Comparison of ENCODE assay signal across 11 cellular contexts in genomic region chr10:102651455-102652169, GRCh38. TPM values are rescaled to one million over a fixed set of nuclear protein-coding genes. Genes with fewer than 3 reads are reported as not detected.
A peak's percentile ranks its signal among the peaks of the same experiment; 100 is the strongest.
DNase-seq lines count a peak whose midpoint lies in the region; ATAC-seq, FAIRE-seq and TF ChIP-seq lines count a peak whose summit lies in the region.
"Had no signal": no experiment of that assay in that cellular context is flagged by ENCODE, and none has a peak within 500 bp of the region (broad histone marks: within the 10 kb centered on the region; RNA-seq: fewer than 3 reads in every experiment).

No MANE protein-coding gene starts in this region.

- H4K20me1 ChIP-seq in OCI-LY1 (ENCODE audit: insufficient read depth, low read length) = no peaks in the 10 kb centered on the region

- no peak overlapping the region for H3K27ac Mint-ChIP-seq in endodermal cell

- no peak for DNase-seq in GM12891 (ENCODE audit: insufficient read length, low spot score)
- peak; percentile 12 to 53 for DNase-seq in psoas muscle
- no peak for DNase-seq in endodermal cell
- no peak for DNase-seq in HAP-1 (ENCODE audit: low spot score in 2 of 2)
- no peak for DNase-seq in dedifferentiated amniotic fluid mesenchymal stem cell (ENCODE audit: extremely low spot score)
- no peak for DNase-seq in stimulated activated naive CD4-positive, alpha-beta T cell treated with Interleukin-2 at 50 U/mL for 16 hours (lab: John Stamatoyannopoulos, UW)
- DNase-seq: DMS53, NCI-H2171 had no signal

- H3K27me3 ChIP-seq in OCI-LY1 (ENCODE audit: insufficient read depth, low read length) = no peaks in the 10 kb centered on the region
- no peaks in the 10 kb centered on the region for H3K27me3 ChIP-seq in esophagus (ENCODE audit: control insufficient read depth in 1 of 2, insufficient read depth in 2 of 2, low read length in 2 of 2)
- H3K27me3 ChIP-seq in psoas muscle (ENCODE audit: insufficient read depth in 3 of 3, low read length in 2 of 3) = no peaks in the 10 kb centered on the region
- no peaks in the 10 kb centered on the region for H3K27me3 ChIP-seq in endodermal cell (ENCODE audit: control insufficient read depth, insufficient read depth, low read length, poor library complexity, severe bottlenecking)
- no peaks in the 10 kb centered on the region for H3K27me3 ChIP-seq in HAP-1 (ENCODE audit: low read depth)

- no peak overlapping the region for H2AFZ ChIP-seq in OCI-LY1 (ENCODE audit: low read length)

- peaks cover 9% of the 10 kb centered on the region; the same call in 1 of the 2 replicates for H3K79me2 ChIP-seq in OCI-LY1 (ENCODE audit: insufficient read depth, low read length)

- H3K9me3 Mint-ChIP-seq in endodermal cell = no peaks in the 10 kb centered on the region

- TF ChIP-seq CTCF in OCI-LY1 (IDR thresholded peaks at IDR 0.05; ENCODE audit: low read length) = no peak
- TF ChIP-seq CTCF in psoas muscle (IDR thresholded peaks at IDR 0.05) = no peak
- TF ChIP-seq CTCF in endodermal cell (conservative IDR thresholded peaks at IDR 0.05) = no peak

- peaks cover 17% of the 10 kb centered on the region for H3K4me1 Mint-ChIP-seq in endodermal cell

- H3K9ac ChIP-seq in OCI-LY1 (ENCODE audit: low read length) (peak overlapping the region; percentile 83; the same call in 1 of the 2 replicates), endodermal cell (ENCODE audit: extremely low read depth, low read length, poor library complexity, severe bottlenecking) (no peak overlapping the region)

- peak overlapping the region; percentile 94 for H3K4me2 ChIP-seq in OCI-LY1 (ENCODE audit: low read length)

- no peak for ATAC-seq in psoas muscle

- no peaks in the 10 kb centered on the region for H3K9me2 ChIP-seq in OCI-LY1 (ENCODE audit: low read depth, low read length)

- intact Hi-C loops in psoas muscle (cut with DNase I) = no loop called here

- H3K4me3 Mint-ChIP-seq in endodermal cell = no peak overlapping the region

- in situ Hi-C loops in HAP-1 (cut with MboI; ENCODE audit: low sequenced_read_pairs) = no loop called here

- WGBS in esophagus, 2 donors = 76 to 82% methylated on average over 11 of the region's 11 CpGs
- WGBS in psoas muscle, 3 donors = 75 to 81% (median 81%) methylated on average over 11 of the region's 11 CpGs
- 95 to 98% methylated on average over 9 to 11 of the region's 11 CpGs for WGBS in endodermal cell (ENCODE audit: insufficient coverage in 1 of 2, insufficient read length in 1 of 2), 2 experiments

- peaks cover 72% of the 10 kb centered on the region for H3K4me1 ChIP-seq in OCI-LY1 (ENCODE audit: insufficient read depth, low read length, severe bottlenecking)
- peaks cover 30 to 52% of the 10 kb centered on the region in 2 donors for H3K4me1 ChIP-seq in esophagus (ENCODE audit: control insufficient read depth in 2 of 2, insufficient read depth in 2 of 2, low read length in 1 of 2)
- H3K4me1 ChIP-seq in psoas muscle = peaks cover 51% of the 10 kb centered on the region
- H3K4me1 ChIP-seq in endodermal cell (ENCODE audit: control insufficient read depth, insufficient read depth, low read length) = peaks cover 23% of the 10 kb centered on the region
- peaks cover 5% of the 10 kb centered on the region for H3K4me1 ChIP-seq in HAP-1

- peaks cover 9% of the 10 kb centered on the region for H3F3A ChIP-seq in OCI-LY1 (ENCODE audit: insufficient read depth, low read length)

- H3K36me3 ChIP-seq in OCI-LY1 (ENCODE audit: insufficient read depth, low read length) (peaks cover 32% of the 10 kb centered on the region), esophagus (ENCODE audit: control insufficient read depth in 2 of 2, insufficient read depth in 2 of 2, low read length in 1 of 2) (peaks cover 6 to 33% of the 10 kb centered on the region in 2 donors), psoas muscle (ENCODE audit: insufficient read depth in 1 of 2, low read depth in 1 of 2) (peaks cover 0 to 69% of the 10 kb centered on the region in 2 donors), endodermal cell (ENCODE audit: control insufficient read depth, insufficient read depth, low read length) (peaks cover 27% of the 10 kb centered on the region), HAP-1 (replicated peaks) (peaks cover 38% of the 10 kb centered on the region)

- H3K27ac ChIP-seq in OCI-LY1 (ENCODE audit: low read depth, low read length, poor library complexity, severe bottlenecking) = peak overlapping the region; percentile 98
- peak overlapping the region; percentile 11 to 29 for H3K27ac ChIP-seq in esophagus (ENCODE audit: low read depth in 2 of 2, low read length in 1 of 2)
- H3K27ac ChIP-seq in psoas muscle = no peak overlapping the region
- H3K27ac ChIP-seq in endodermal cell (ENCODE audit: low read depth, low read length) = no peak overlapping the region

- no peak for TF ChIP-seq POLR2A in GM12891 (IDR thresholded peaks at IDR 0.05; ENCODE audit: low read depth, low read length)

- peaks cover 29% of the 10 kb centered on the region for H3K36me3 Mint-ChIP-seq in endodermal cell (ENCODE audit: low read depth)

- FAIRE-seq in GM12891 (lab: Jason Lieb, UNC) = peak; percentile 72
- FAIRE-seq: keratinocyte had no signal

- H3K27me3 Mint-ChIP-seq in endodermal cell (ENCODE audit: insufficient read depth) = no peaks in the 10 kb centered on the region

- H3K4me3 ChIP-seq in OCI-LY1 (ENCODE audit: low read depth, low read length, poor library complexity, severe bottlenecking) (peak overlapping the region; percentile 90), esophagus (ENCODE audit: low read depth in 1 of 2, low read length in 2 of 2) (no peak overlapping the region), psoas muscle (no peak overlapping the region), endodermal cell (ENCODE audit: low read length) (no peak overlapping the region), HAP-1 (no peak overlapping the region)

- H3K9me3 ChIP-seq in OCI-LY1 (ENCODE audit: low read length) = no peaks in the 10 kb centered on the region
- no peaks in the 10 kb centered on the region for H3K9me3 ChIP-seq in esophagus (ENCODE audit: control insufficient read depth in 2 of 2, insufficient read depth in 1 of 2, low read depth in 1 of 2, low read length in 1 of 2)
- no peaks in the 10 kb centered on the region for H3K9me3 ChIP-seq in psoas muscle
- H3K9me3 ChIP-seq in endodermal cell (ENCODE audit: control insufficient read depth, low read length) = no peaks in the 10 kb centered on the region
- H3K9me3 ChIP-seq in HAP-1 = no peaks in the 10 kb centered on the region

TF ChIP-seq in GM12891, 5 proteins besides CTCF, POLR2A, EP300 and RAD21:
- TF ChIP-seq POU2F2 (IDR thresholded peaks at IDR 0.05; ENCODE audit: low read depth, low read length) = no peak
- no peak for TF ChIP-seq TAF1 (IDR thresholded peaks at IDR 0.05; ENCODE audit: low read depth, low read length)
- no peak for TF ChIP-seq PAX5 (IDR thresholded peaks at IDR 0.05; ENCODE audit: insufficient read depth, low read length, severe bottlenecking)
- TF ChIP-seq SPI1 (IDR thresholded peaks at IDR 0.05; ENCODE audit: low read depth, low read length) = no peak

RNA-seq across cellular contexts. Expression of gene TRIM8, which starts 7.3 kb away (rescaled TPM):
- polyA plus RNA-seq in GM12891 (2012; ENCODE audit: low read depth, missing spikeins) = 33.9 TPM
- polyA plus RNA-seq in esophagus = 10 to 100 TPM; 26.4 to 33.3 TPM
- 100 to 1,000 TPM in 3 of 4 donors, 10 to 100 TPM in 1; 97.2 to 166 (median 111) TPM for total RNA-seq in psoas muscle
- polyA plus RNA-seq in psoas muscle = 10 to 100 TPM; 57.6 to 72.4 (median 72.3) TPM
- total RNA-seq in endodermal cell = 10 to 100 TPM; 27.7 to 32.7 TPM
- 55.6 TPM for polyA plus RNA-seq in endodermal cell (2013, experiment 1 of 2)
- polyA plus RNA-seq in endodermal cell (2013, experiment 2 of 2) = 46.3 TPM

Comparison
In these comparisons a context has a peak if more than half of its experiments do, and no peak if none do; other contexts are left out.
1. DNase-seq: peak in psoas muscle (2 of 2); none in GM12891 (single experiment), endodermal cell (single experiment), HAP-1 (0 of 2), dedifferentiated amniotic fluid mesenchymal stem cell (single experiment) and stimulated activated naive CD4-positive, alpha-beta T cell treated with Interleukin-2 at 50 U/mL for 16 hours (single experiment).
2. H3K27ac ChIP-seq: peak in OCI-LY1 (single experiment) and esophagus (2 of 2); none in psoas muscle (single experiment) and endodermal cell (single experiment).